Comparison of ENCODE assay signal across 8 cellular contexts in the genomic region with DNA sequence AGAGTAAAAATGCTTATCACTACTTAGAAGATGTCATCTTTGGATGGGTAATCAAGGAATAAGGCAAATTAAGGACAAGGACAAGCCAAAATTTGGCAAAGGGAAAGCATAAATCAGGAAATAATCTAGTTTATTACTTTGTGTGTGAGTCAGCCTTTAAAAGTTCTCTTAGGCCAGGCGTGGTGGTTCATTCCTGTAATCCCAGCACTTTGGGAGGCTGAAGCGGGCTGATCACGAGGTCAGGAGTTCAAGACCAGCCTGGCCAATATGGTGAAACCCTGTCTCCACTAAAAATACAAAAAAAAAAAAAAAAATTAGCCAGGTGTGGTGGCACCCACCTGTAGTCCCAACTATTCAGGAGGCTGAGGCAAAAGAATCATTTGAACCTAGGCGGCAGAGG. TPM values are rescaled to one million over a fixed set of nuclear protein-coding genes. Genes with fewer than 3 reads are reported as not detected.
DNase-seq lines count a peak whose midpoint lies in the region; ATAC-seq and TF ChIP-seq lines count a peak whose summit lies in the region.
"Not testable (repeated sequence)": the region's sequence is repeated elsewhere in the genome, so short reads cannot be mapped to it uniquely, and the experiment has no call there.

No MANE protein-coding gene starts in this region.

- TF ChIP-seq CTCF in AG10803 (conservative IDR thresholded peaks at IDR 0.05; ENCODE audit: low read length); adrenal gland (IDR thresholded peaks at IDR 0.05); neural crest cell (conservative IDR thresholded peaks at IDR 0.05): not testable (repeated sequence)

- H3K27ac Mint-ChIP-seq in T-cell, result peak overlapping the region; percentile 39 to 61
- H3K27ac Mint-ChIP-seq in activated CD4-positive, alpha-beta memory T cell treated with anti-CD3 and anti-CD28 coated beads for 36 hours; neural crest cell (ENCODE audit: unreplicated experiment): not testable (repeated sequence)
- H3K27ac Mint-ChIP-seq in activated T-helper 17 cell treated with anti-CD3 and anti-CD28 coated beads, Interleukin-2, amount 50 U/mL, for 72 hours, result peak overlapping the region; percentile 48
- H3K27ac Mint-ChIP-seq in immature natural killer cell, result peak overlapping the region; percentile 84 to 100 (median 98)

- H3K27me3 ChIP-seq in adrenal gland, result not testable (repeated sequence)

- POLR2A ChIA-PET in T-cell (lab: Charles Lee), result interaction anchor here in 1 of 2 donors (0.6 kb wide), 1 partner anchor 374 kb away, joined by 3 read pairs; no protein-coding TSS in a partner anchor
- POLR2A ChIA-PET in activated CD4-positive, alpha-beta memory T cell treated with anti-CD3 and anti-CD28 coated beads for 36 hours (lab: Charles Lee), result interaction anchor here (0.7 to 2.3 kb wide), 3 partner anchors 12 to 184 kb away, joined by 3 to 10 read pairs (median 3); a partner anchor contains a TSS

- not testable (repeated sequence) for H3K9me3 ChIP-seq in adrenal gland (replicated peaks in 1 of 3)

- H3K4me1 Mint-ChIP-seq in T-cell (peaks cover 34 to 37% (median 35%) of the 10 kb centered on the region in 3 donors), immature natural killer cell (peaks cover 46 to 47% of the 10 kb centered on the region in 2 donors), neural crest cell (peaks cover 23% of the 10 kb centered on the region)
- peaks cover 31% of the 10 kb centered on the region for H3K4me1 Mint-ChIP-seq in activated CD4-positive, alpha-beta memory T cell treated with anti-CD3 and anti-CD28 coated beads for 36 hours (ENCODE audit: low read depth)
- peaks cover 11% of the 10 kb centered on the region for H3K4me1 Mint-ChIP-seq in activated T-helper 17 cell treated with anti-CD3 and anti-CD28 coated beads, Interleukin-2, amount 50 U/mL, for 72 hours

- 49 to 56% (median 52%) methylated on average over 4 of the region's 4 CpGs for WGBS in adrenal gland, 4 donors

- not testable (repeated sequence) for TF ChIP-seq POLR2A in adrenal gland (IDR thresholded peaks at IDR 0.05)

- DNase-seq in AG10803 (ENCODE audit: low read depth) (peak; percentile 17), EH (ENCODE audit: low read depth) (peak; percentile 40), adrenal gland (peak in 6 of 7 donors; percentile 39 to 63 (median 54))
- not testable (repeated sequence) for DNase-seq in T-cell; activated CD4-positive, alpha-beta memory T cell treated with anti-CD3 and anti-CD28 coated beads for 36 hours; immature natural killer cell; neural crest cell (ENCODE audit: low read depth, low spot score)

- not testable (repeated sequence) for ATAC-seq in T-cell (replicated peaks in 1 of 4); activated T-helper 17 cell treated with anti-CD3 and anti-CD28 coated beads, Interleukin-2, amount 50 U/mL, for 72 hours (replicated peaks)

- H3K4me3 ChIP-seq in AG10803 (ENCODE audit: low read length); adrenal gland: not testable (repeated sequence)

- H3K4me1 ChIP-seq in adrenal gland (replicated peaks in 1 of 2), result peaks cover 13 to 17% of the 10 kb centered on the region in 2 donors

- H3K27ac ChIP-seq in adrenal gland, result peak overlapping the region in 4 of 5 donors; percentile 21 to 86 (median 76)

- not testable (repeated sequence) for H3K36me3 Mint-ChIP-seq in T-cell; neural crest cell (ENCODE audit: low read depth)
- H3K36me3 Mint-ChIP-seq in activated CD4-positive, alpha-beta memory T cell treated with anti-CD3 and anti-CD28 coated beads for 36 hours, result peaks cover 20% of the 10 kb centered on the region
- peaks cover 29% of the 10 kb centered on the region for H3K36me3 Mint-ChIP-seq in activated T-helper 17 cell treated with anti-CD3 and anti-CD28 coated beads, Interleukin-2, amount 50 U/mL, for 72 hours (ENCODE audit: low read depth)
- peaks cover 0 to 15% (median 11%) of the 10 kb centered on the region in 3 donors for H3K36me3 Mint-ChIP-seq in immature natural killer cell

- peak overlapping the region; percentile 92 to 100 (median 99) for H3K4me3 Mint-ChIP-seq in T-cell
- peak overlapping the region; percentile 41 for H3K4me3 Mint-ChIP-seq in activated CD4-positive, alpha-beta memory T cell treated with anti-CD3 and anti-CD28 coated beads for 36 hours
- H3K4me3 Mint-ChIP-seq in activated T-helper 17 cell treated with anti-CD3 and anti-CD28 coated beads, Interleukin-2, amount 50 U/mL, for 72 hours, result peak overlapping the region; percentile 97
- H3K4me3 Mint-ChIP-seq in immature natural killer cell, result peak overlapping the region; percentile 29 to 100 (median 100)
- peak overlapping the region; percentile 82 for H3K4me3 Mint-ChIP-seq in neural crest cell

- H3K9me3 Mint-ChIP-seq in T-cell; activated CD4-positive, alpha-beta memory T cell treated with anti-CD3 and anti-CD28 coated beads for 36 hours; activated T-helper 17 cell treated with anti-CD3 and anti-CD28 coated beads, Interleukin-2, amount 50 U/mL, for 72 hours; immature natural killer cell; neural crest cell: not testable (repeated sequence)

- CTCF ChIA-PET in T-cell (lab: Charles Lee), result interaction anchor here in 1 of 2 donors (1.3 kb wide), 1 partner anchor 43 kb away, joined by 3 read pairs; no protein-coding TSS in a partner anchor
- CTCF ChIA-PET in activated CD4-positive, alpha-beta memory T cell treated with anti-CD3 and anti-CD28 coated beads for 36 hours (lab: Charles Lee), result interaction anchor here (1.5 to 4.0 kb wide), 4 partner anchors 12 to 104 kb away, joined by 4 to 36 read pairs (median 18); no protein-coding TSS in a partner anchor

- intact Hi-C loops in activated CD4-positive, alpha-beta memory T cell treated with anti-CD3 and anti-CD28 coated beads for 36 hours (cut with micrococcal nuclease), result loop anchor here (5.0 kb wide), 2 partner anchors 130 to 375 kb away; a partner anchor contains a TSS
- intact Hi-C loops in adrenal gland (cut with DNase I), result loop anchor here (5.0 to 10.0 kb wide), 2 partner anchors 180 to 183 kb away; no protein-coding TSS in a partner anchor

- H3K27me3 Mint-ChIP-seq in T-cell; activated CD4-positive, alpha-beta memory T cell treated with anti-CD3 and anti-CD28 coated beads for 36 hours; activated T-helper 17 cell treated with anti-CD3 and anti-CD28 coated beads, Interleukin-2, amount 50 U/mL, for 72 hours; neural crest cell (ENCODE audit: low read depth): not testable (repeated sequence)
- peaks cover 30 to 36% (median 33%) of the 10 kb centered on the region in 3 donors for H3K27me3 Mint-ChIP-seq in immature natural killer cell (ENCODE audit: low read depth in 3 of 3)

- H3K36me3 ChIP-seq in adrenal gland (replicated peaks in 1 of 2), result not testable (repeated sequence)

RNA-seq across cellular contexts. Expression of a gene that starts 1.7 kb away (rescaled TPM):
- total RNA-seq in T-cell (100 to 1,000 TPM; 104 to 136 (median 116) TPM), adrenal gland (10 to 100 TPM; 15.4 to 40.1 (median 26.4) TPM), neural crest cell (55.4 and 57.0 TPM in 2 replicates)
- 10 to 100 TPM; 65.9 to 70.2 TPM for total RNA-seq in activated CD4-positive, alpha-beta memory T cell treated with anti-CD3 and anti-CD28 coated beads for 36 hours
- total RNA-seq in activated T-helper 17 cell treated with anti-CD3 and anti-CD28 coated beads, Interleukin-2, amount 50 U/mL, for 72 hours, result 100 to 1,000 TPM in 1 of 2 donors, 10 to 100 TPM in 1; 57.8 to 110 TPM
- polyA plus RNA-seq in adrenal gland (10 to 100 TPM; 15.4 to 94.0 (median 64.8) TPM), immature natural killer cell (10 to 100 TPM; 52.0 to 70.0 (median 61.0) TPM)

Comparison
In these comparisons a context has a peak if more than half of its experiments do, and no peak if none do; other contexts are left out.
1. H3K4me3 Mint-ChIP-seq: peak in every context shown above with its lines; median percentile 100 in immature natural killer cell; 99 in T-cell; 97 in activated T-helper 17 cell treated with anti-CD3 and anti-CD28 coated beads, Interleukin-2, amount 50 U/mL, for 72 hours; 82 in neural crest cell; 41 in activated CD4-positive, alpha-beta memory T cell treated with anti-CD3 and anti-CD28 coated beads for 36 hours.